ENCODE assay signal across 16 cellular contexts in the genomic region with DNA sequence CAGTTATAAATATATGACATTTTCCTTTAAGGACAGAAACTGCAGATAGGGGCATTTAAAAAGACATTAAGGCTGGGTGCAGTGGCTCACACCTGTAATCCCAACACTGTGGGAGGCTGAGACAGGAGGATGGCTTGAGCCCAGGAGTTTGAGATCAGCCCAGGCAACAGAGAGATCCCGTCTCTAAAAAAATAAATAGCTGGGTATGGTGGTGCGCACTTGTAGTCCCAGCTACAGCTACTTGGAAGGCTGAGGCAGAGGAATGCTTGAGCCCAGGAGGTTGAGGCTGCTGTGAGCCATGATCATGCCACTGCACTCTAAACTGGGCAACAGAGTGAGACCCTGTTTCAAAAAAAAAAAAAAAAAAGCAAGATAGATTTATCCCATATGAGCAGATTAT.
A peak's percentile ranks its signal among the peaks of the same experiment; 100 is the strongest.
DNase-seq lines count a peak whose midpoint lies in the region; ATAC-seq and TF ChIP-seq lines count a peak whose summit lies in the region.
"Had no signal": no experiment of that assay in that cellular context is flagged by ENCODE, and none has a peak within 500 bp of the region (broad histone marks: within the 10 kb centered on the region; RNA-seq: fewer than 3 reads in every experiment).

No MANE protein-coding gene starts in this region.

- DNase-seq in activated naive CD8-positive, alpha-beta T cell treated with anti-CD3 and anti-CD28 coated beads, Interleukin-2, amount 50 U/mL, for 24 hours, result no peak
- no peak for DNase-seq in activated naive CD8-positive, alpha-beta T cell treated with anti-CD3 and anti-CD28 coated beads for 36 hours
- DNase-seq in mammary epithelial cell (no peak), transverse colon (no peak), OCI-M1 (lab: John Stamatoyannopoulos, UW) (no peak)
- DNase-seq: activated CD8-positive, alpha-beta memory T cell treated with anti-CD3 and anti-CD28 coated beads, Interleukin-2, amount 10 ng/mL, durations not matched to agents 7 days and 5 days; activated naive CD4-positive, alpha-beta T cell treated with anti-CD3 and anti-CD28 coated beads, Interleukin-2, amount 50 U/mL, for 16 hours; naive thymus-derived CD4-positive, alpha-beta T cell; NCI-H2029; NCI-H82; thyroid gland had no signal

- H3K4me3 Mint-ChIP-seq in activated naive CD8-positive, alpha-beta T cell treated with anti-CD3 and anti-CD28 coated beads, Interleukin-2, amount 50 U/mL, for 24 hours, result no peak overlapping the region
- H3K4me3 Mint-ChIP-seq in activated naive CD8-positive, alpha-beta T cell treated with anti-CD3 and anti-CD28 coated beads for 36 hours, result no peak overlapping the region
- H3K4me3 Mint-ChIP-seq: activated CD8-positive, alpha-beta memory T cell treated with anti-CD3 and anti-CD28 coated beads, Interleukin-2, amount 10 ng/mL, durations not matched to agents 7 days and 5 days; dendritic cell treated with granulocyte-macrophage colony-stimulating factor and Interleukin-4, amounts not matched to agents 40 ng/mL and 50 ng/mL, for 4 days; naive thymus-derived CD4-positive, alpha-beta T cell had no signal

- H3K4me3 ChIP-seq in mammary epithelial cell (replicated peaks in 1 of 3; ENCODE audit: insufficient read depth in 1 of 3, low read depth in 2 of 3, low read length in 3 of 3), result no peak overlapping the region
- no peak overlapping the region for H3K4me3 ChIP-seq in muscle layer of colon (ENCODE audit: low read depth in 1 of 2, low read length in 2 of 2)
- H3K4me3 ChIP-seq in transverse colon, result no peak overlapping the region
- H3K4me3 ChIP-seq: thyroid gland had no signal

- TF ChIP-seq EP300 in transverse colon (IDR thresholded peaks at IDR 0.05; ENCODE audit: low read depth), result no peak

- H3K4me2 ChIP-seq in mammary epithelial cell (ENCODE audit: insufficient read depth, low read depth, low read length), result no peak overlapping the region

- H4K20me1 ChIP-seq in mammary epithelial cell (ENCODE audit: insufficient read depth, low read length), result no peaks in the 10 kb centered on the region

- peak overlapping the region; percentile 27 for H3K27ac Mint-ChIP-seq in activated naive CD8-positive, alpha-beta T cell treated with anti-CD3 and anti-CD28 coated beads, Interleukin-2, amount 50 U/mL, for 24 hours
- H3K27ac Mint-ChIP-seq in activated naive CD8-positive, alpha-beta T cell treated with anti-CD3 and anti-CD28 coated beads for 36 hours, result no peak overlapping the region
- H3K27ac Mint-ChIP-seq: activated CD8-positive, alpha-beta memory T cell treated with anti-CD3 and anti-CD28 coated beads, Interleukin-2, amount 10 ng/mL, durations not matched to agents 7 days and 5 days; dendritic cell treated with granulocyte-macrophage colony-stimulating factor and Interleukin-4, amounts not matched to agents 40 ng/mL and 50 ng/mL, for 4 days had no signal

- BruUV-seq in mammary epithelial cell (replicated peaks; lab: Mats Ljungman, UMichigan), result no TSS peak

- peaks cover 2% of the 10 kb centered on the region for H3K36me3 Mint-ChIP-seq in activated naive CD8-positive, alpha-beta T cell treated with anti-CD3 and anti-CD28 coated beads, Interleukin-2, amount 50 U/mL, for 24 hours (ENCODE audit: low read depth)
- H3K36me3 Mint-ChIP-seq in activated naive CD8-positive, alpha-beta T cell treated with anti-CD3 and anti-CD28 coated beads for 36 hours, result no peaks in the 10 kb centered on the region
- H3K36me3 Mint-ChIP-seq: activated CD8-positive, alpha-beta memory T cell treated with anti-CD3 and anti-CD28 coated beads, Interleukin-2, amount 10 ng/mL, durations not matched to agents 7 days and 5 days had no signal

- H3K9me3 ChIP-seq in mammary epithelial cell (replicated peaks; ENCODE audit: insufficient read depth, low read length), result no peaks in the 10 kb centered on the region
- H3K9me3 ChIP-seq in muscle layer of colon (ENCODE audit: low read length), result no peaks in the 10 kb centered on the region
- no peaks in the 10 kb centered on the region for H3K9me3 ChIP-seq in transverse colon
- H3K9me3 ChIP-seq: thyroid gland had no signal

- intact Hi-C loops in mammary epithelial cell (cut with micrococcal nuclease), result loop anchor here (5.0 kb wide), 2 partner anchors 130 to 450 kb away; no protein-coding TSS in a partner anchor
- intact Hi-C loops in transverse colon (cut with DNase I; ENCODE audit: low total_unique reads), result no loop called here

- no peak for TF ChIP-seq POLR2A in transverse colon (IDR thresholded peaks at IDR 0.05)

- H3K4me1 Mint-ChIP-seq in activated naive CD8-positive, alpha-beta T cell treated with anti-CD3 and anti-CD28 coated beads, Interleukin-2, amount 50 U/mL, for 24 hours, result peaks cover 2% of the 10 kb centered on the region
- H3K4me1 Mint-ChIP-seq in activated naive CD8-positive, alpha-beta T cell treated with anti-CD3 and anti-CD28 coated beads for 36 hours, result peaks cover 2% of the 10 kb centered on the region
- H3K4me1 Mint-ChIP-seq: activated CD8-positive, alpha-beta memory T cell treated with anti-CD3 and anti-CD28 coated beads, Interleukin-2, amount 10 ng/mL, durations not matched to agents 7 days and 5 days had no signal

- peak overlapping the region; percentile 97 for H3K27ac ChIP-seq in mammary epithelial cell (ENCODE audit: insufficient read depth, low read depth, low read length)
- H3K27ac ChIP-seq in muscle layer of colon (ENCODE audit: low read depth, low read length), result peak overlapping the region; percentile 64
- peak overlapping the region; percentile 85 to 91 (median 90) for H3K27ac ChIP-seq in transverse colon
- H3K27ac ChIP-seq: HL-60 had no signal

- CTCF ChIA-PET in mammary epithelial cell (lab: Charles Lee; ENCODE audit: low non-redundant PET), result no interaction called here

- 58% methylated on average over 2 of the region's 2 CpGs for WGBS in mammary epithelial cell (ENCODE audit: low coverage, missing lambda C conversion rate)
- whole genome bisulfite sequencing in transverse colon (ENCODE audit: low coverage in 1 of 2), 2 donors, result 74 to 88% methylated on average over 2 of the region's 2 CpGs

- H3K4me1 ChIP-seq in mammary epithelial cell (ENCODE audit: insufficient read depth, low read length), result peaks cover 61% of the 10 kb centered on the region
- H3K4me1 ChIP-seq in muscle layer of colon (ENCODE audit: insufficient read depth, low read length), result peaks cover 61% of the 10 kb centered on the region
- H3K4me1 ChIP-seq in transverse colon, result peaks cover 28 to 79% (median 53%) of the 10 kb centered on the region in 4 donors

- no peaks in the 10 kb centered on the region for H3K79me2 ChIP-seq in mammary epithelial cell (ENCODE audit: insufficient read depth, low read length)

- ATAC-seq in activated naive CD8-positive, alpha-beta T cell treated with anti-CD3 and anti-CD28 coated beads, Interleukin-2, amount 50 U/mL, for 24 hours, result no peak
- ATAC-seq in HG03520 (IDR thresholded peaks at IDR 0.05; ENCODE audit: unreplicated experiment), result no peak
- ATAC-seq in GM21723 (IDR thresholded peaks at IDR 0.05; ENCODE audit: unreplicated experiment), result no peak
- ATAC-seq: activated CD8-positive, alpha-beta memory T cell treated with anti-CD3 and anti-CD28 coated beads, Interleukin-2, amount 10 ng/mL, durations not matched to agents 7 days and 5 days; naive thymus-derived CD4-positive, alpha-beta T cell had no signal

- no peaks in the 10 kb centered on the region for H3K9me3 Mint-ChIP-seq in activated naive CD8-positive, alpha-beta T cell treated with anti-CD3 and anti-CD28 coated beads, Interleukin-2, amount 50 U/mL, for 24 hours
- H3K9me3 Mint-ChIP-seq in activated naive CD8-positive, alpha-beta T cell treated with anti-CD3 and anti-CD28 coated beads for 36 hours, result peaks cover 2% of the 10 kb centered on the region
- H3K9me3 Mint-ChIP-seq: dendritic cell treated with granulocyte-macrophage colony-stimulating factor and Interleukin-4, amounts not matched to agents 40 ng/mL and 50 ng/mL, for 4 days; naive thymus-derived CD4-positive, alpha-beta T cell had no signal

- in situ Hi-C loops in mammary epithelial cell (cut with MboI; ENCODE audit: low sequenced_read_pairs in 2 of 2), result no loop called here
- in situ Hi-C loops in transverse colon (cut with MboI; ENCODE audit: low pct_ligation_motif_present in 1 of 4, low pct_unique_long_range_greater_than_20kb in 1 of 4, low sequenced_read_pairs in 3 of 4), result no loop called here

- H2AFZ ChIP-seq in mammary epithelial cell (ENCODE audit: low read depth, low read length), result no peak overlapping the region

- dilution Hi-C loops in mammary epithelial cell (cut with HindIII; ENCODE audit: low sequenced_read_pairs), result no loop called here

- H3K27me3 Mint-ChIP-seq in activated naive CD8-positive, alpha-beta T cell treated with anti-CD3 and anti-CD28 coated beads, Interleukin-2, amount 50 U/mL, for 24 hours, result no peaks in the 10 kb centered on the region
- H3K27me3 Mint-ChIP-seq in activated naive CD8-positive, alpha-beta T cell treated with anti-CD3 and anti-CD28 coated beads for 36 hours, result no peaks in the 10 kb centered on the region
- H3K27me3 Mint-ChIP-seq: naive thymus-derived CD4-positive, alpha-beta T cell had no signal

- TF ChIP-seq CTCF in mammary epithelial cell (conservative IDR thresholded peaks at IDR 0.05 in 1 of 2, IDR thresholded peaks at IDR 0.05 in 1 of 2; ENCODE audit: extremely low read depth in 1 of 2, insufficient read depth in 1 of 2, low read depth in 1 of 2, low read length in 2 of 2) (no peak), transverse colon (IDR thresholded peaks at IDR 0.05) (no peak)

- H3K36me3 ChIP-seq in mammary epithelial cell (ENCODE audit: insufficient read depth, low read length), result no peaks in the 10 kb centered on the region
- H3K36me3 ChIP-seq in muscle layer of colon (ENCODE audit: insufficient read depth, low read length), result no peaks in the 10 kb centered on the region
- no peaks in the 10 kb centered on the region for H3K36me3 ChIP-seq in transverse colon
- H3K36me3 ChIP-seq: thyroid gland had no signal

- peak overlapping the region; percentile 76 for H3K9ac ChIP-seq in mammary epithelial cell (ENCODE audit: insufficient read depth, low read length)
- no peak overlapping the region for H3K9ac ChIP-seq in muscle layer of colon (ENCODE audit: low read length)

- H3K27me3 ChIP-seq in mammary epithelial cell (ENCODE audit: insufficient read depth, low read length) (no peaks in the 10 kb centered on the region), muscle layer of colon (ENCODE audit: control insufficient read depth in 1 of 2, insufficient read depth in 2 of 2, low read length in 2 of 2) (no peaks in the 10 kb centered on the region), transverse colon (no peaks in the 10 kb centered on the region)
- H3K27me3 ChIP-seq: thyroid gland had no signal
